ENCODE assay signal across 3 cellular contexts in genomic region chr15:80390942-80391341, GRCh38. TPM values are rescaled to one million over a fixed set of nuclear protein-coding genes. Genes with fewer than 3 reads are reported as not detected.
"Had no signal": no experiment of that assay in that cellular context is flagged by ENCODE, and none has a peak within 500 bp of the region (broad histone marks: within the 10 kb centered on the region; RNA-seq: fewer than 3 reads in every experiment).

No MANE protein-coding gene starts in this region.

RNA-seq across cellular contexts. Expression of gene ARNT2, which starts 13.2 kb away (rescaled TPM):
- total RNA-seq: mononuclear cell; naive thymus-derived CD4-positive, alpha-beta T cell had no signal
- polyA plus RNA-seq: immature natural killer cell; naive thymus-derived CD4-positive, alpha-beta T cell had no signal
